8 cellular contexts compared by ENCODE assay signal in genomic region chr15:64151727-64152506, GRCh38. TPM values are rescaled to one million over a fixed set of nuclear protein-coding genes. Genes with fewer than 3 reads are reported as not detected.
DNase-seq lines count a peak whose midpoint lies in the region; ATAC-seq, FAIRE-seq and TF ChIP-seq lines count a peak whose summit lies in the region.

Gene SNX22 (plus strand): TSS chr15:64151731. CDS start chr15:64151776, 45 bp downstream.

- peak within 1 kb of the TSS; percentile 76 for H3K4me2 ChIP-seq in fibroblast of lung (ENCODE audit: extremely low read depth, insufficient read depth, low read length)

- H3K9me3 ChIP-seq in fibroblast of lung (ENCODE audit: control insufficient read depth, insufficient read depth, low read depth, low read length): no peaks in the 10 kb centered on the region
- H3K9me3 ChIP-seq in pancreas: no peaks in the 10 kb centered on the region

- H3K4me3 ChIP-seq in fibroblast of lung (replicated peaks in 1 of 4; ENCODE audit: control extremely low read depth in 1 of 4, insufficient read depth in 1 of 4, low read depth in 3 of 4, low read length in 4 of 4): peak within 1 kb of the TSS; percentile 30 to 55 (median 42)
- peak within 1 kb of the TSS; percentile 35 to 75 (median 50) for H3K4me3 ChIP-seq in pancreas

- H3K36me3 ChIP-seq in fibroblast of lung (ENCODE audit: control insufficient read depth, insufficient read depth, low read length) (peaks cover 15% of the 10 kb centered on the region), pancreas (peaks cover 0 to 19% (median 9%) of the 10 kb centered on the region in 3 donors)

- H3K9me3 Mint-ChIP-seq in activated CD4-positive, alpha-beta T cell treated with anti-CD3 and anti-CD28 coated beads for 36 hours (ENCODE audit: low read depth): no peaks in the 10 kb centered on the region
- no peaks in the 10 kb centered on the region for H3K9me3 Mint-ChIP-seq in WTC11

- intact Hi-C loops in activated CD4-positive, alpha-beta T cell treated with anti-CD3 and anti-CD28 coated beads for 36 hours (cut with DNase I, micrococcal nuclease): loop anchor here (2.0 to 5.0 kb wide), 3 partner anchors 55 to 545 kb away; partner anchors contain the start of gene HERC1 (in 1 of the 2)
- intact Hi-C loops in pancreas (cut with DNase I): no loop called here

- 2 to 3% methylated on average over 37 to 83 of the region's 83 CpGs for WGBS in pancreas, 2 donors

- CTCF ChIA-PET in activated CD4-positive, alpha-beta T cell treated with anti-CD3 and anti-CD28 coated beads for 36 hours (lab: Charles Lee): interaction anchor here (0.5 to 1.3 kb wide), 3 partner anchors 10 to 891 kb away, joined by 3 to 6 read pairs (median 3); no protein-coding TSS in a partner anchor
- CTCF ChIA-PET in WTC11 (lab: Charles Lee): interaction anchor here (0.7 to 2.7 kb wide), 13 partner anchors 8 to 542 kb away, joined by 3 to 45 read pairs (median 6); partner anchors contain the start of genes DAPK2, PPIB and TRIP4

- H3K36me3 Mint-ChIP-seq in activated CD4-positive, alpha-beta T cell treated with anti-CD3 and anti-CD28 coated beads for 36 hours (ENCODE audit: low read depth): peaks cover 11% of the 10 kb centered on the region
- peaks cover 19% of the 10 kb centered on the region for H3K36me3 Mint-ChIP-seq in WTC11

- peak within 1 kb of the TSS; percentile 36 for H2AFZ ChIP-seq in fibroblast of lung (ENCODE audit: low read length)

- TF ChIP-seq CTCF in WTC11 (IDR thresholded peaks at IDR 0.05) (no peak), fibroblast of lung (conservative IDR thresholded peaks at IDR 0.05 in 1 of 2, IDR thresholded peaks at IDR 0.05 in 1 of 2; ENCODE audit: low read depth in 1 of 2, low read length in 2 of 2) (no peak), pancreas (IDR thresholded peaks at IDR 0.05) (no peak)

- no peak within 1 kb of the TSS for H3K27ac ChIP-seq in fibroblast of lung (ENCODE audit: insufficient read depth, low read length)
- H3K27ac ChIP-seq in pancreas: peak within 1 kb of the TSS in 2 of 4 donors; percentile 23 to 30

- peaks cover 10% of the 10 kb centered on the region for H3K27me3 ChIP-seq in fibroblast of lung (ENCODE audit: control insufficient read depth, insufficient read depth, low read length)
- no peaks in the 10 kb centered on the region for H3K27me3 ChIP-seq in pancreas

- no peaks in the 10 kb centered on the region for H4K20me1 ChIP-seq in fibroblast of lung (ENCODE audit: control insufficient read depth, extremely low read depth, insufficient read depth, low read length)

- H3K27me3 Mint-ChIP-seq in activated CD4-positive, alpha-beta T cell treated with anti-CD3 and anti-CD28 coated beads for 36 hours: peaks cover 13% of the 10 kb centered on the region
- H3K27me3 Mint-ChIP-seq in WTC11 (ENCODE audit: low read depth): peaks cover 32% of the 10 kb centered on the region

- ATAC-seq in activated CD4-positive, alpha-beta T cell treated with anti-CD3 and anti-CD28 coated beads for 36 hours: no peak
- peak; percentile 18 for ATAC-seq in HG03045 (IDR thresholded peaks at IDR 0.05; ENCODE audit: unreplicated experiment)
- ATAC-seq in WTC11: peak; percentile 1
- ATAC-seq in pancreas: peak; percentile 5 to 28 (median 18)
- ATAC-seq in HG03025 (IDR thresholded peaks at IDR 0.05; ENCODE audit: low FRiP score, unreplicated experiment): no peak

- DNase-seq in activated CD4-positive, alpha-beta T cell treated with anti-CD3 and anti-CD28 coated beads for 36 hours: peak; percentile 49
- DNase-seq in activated CD4-positive, alpha-beta T cell treated with anti-CD3 and anti-CD28 coated beads for 1 hour: no peak
- DNase-seq in WTC11 (ENCODE audit: low spot score) (peak; percentile 51), fibroblast of lung (ENCODE audit: low read depth in 2 of 2) (no peak), pancreas (peak in 5 of 6 donors; percentile 41 to 87 (median 67)), dedifferentiated amniotic fluid mesenchymal stem cell (ENCODE audit: extremely low spot score) (no peak)

- H3K4me1 Mint-ChIP-seq in activated CD4-positive, alpha-beta T cell treated with anti-CD3 and anti-CD28 coated beads for 36 hours: peaks cover 16% of the 10 kb centered on the region
- peaks cover 19% of the 10 kb centered on the region for H3K4me1 Mint-ChIP-seq in WTC11

- POLR2A ChIA-PET in activated CD4-positive, alpha-beta T cell treated with anti-CD3 and anti-CD28 coated beads for 36 hours (lab: Charles Lee): interaction anchor here (1.0 kb wide), 1 partner anchor 58 kb away, joined by 3 read pairs; the partner anchor contains the start of gene CIAO2A
- POLR2A ChIA-PET in WTC11 (lab: Charles Lee): interaction anchor here (0.7 to 1.6 kb wide), 2 partner anchors 11 to 207 kb away, joined by 5 to 9 read pairs; partner anchors contain the start of gene PPIB

- H3K27ac Mint-ChIP-seq in activated CD4-positive, alpha-beta T cell treated with anti-CD3 and anti-CD28 coated beads for 36 hours: peak within 1 kb of the TSS; percentile 35
- no peak within 1 kb of the TSS for H3K27ac Mint-ChIP-seq in WTC11

- peak within 1 kb of the TSS; percentile 29 for H3K9ac ChIP-seq in fibroblast of lung (ENCODE audit: insufficient read depth, low read length)

- H3K4me3 Mint-ChIP-seq in activated CD4-positive, alpha-beta T cell treated with anti-CD3 and anti-CD28 coated beads for 36 hours: peak within 1 kb of the TSS; percentile 58
- H3K4me3 Mint-ChIP-seq in WTC11: peak within 1 kb of the TSS; percentile 75

- FAIRE-seq in pancreas (lab: Jason Lieb, UNC): no peak

- H3K79me2 ChIP-seq in fibroblast of lung (ENCODE audit: control insufficient read depth, insufficient read depth, low read length): no peaks in the 10 kb centered on the region

- H3K4me1 ChIP-seq in fibroblast of lung (ENCODE audit: control insufficient read depth, extremely low read depth, insufficient read depth, low read length) (peaks cover 4% of the 10 kb centered on the region), pancreas (peaks cover 0 to 11% (median 4%) of the 10 kb centered on the region in 3 donors)

TF ChIP-seq in WTC11, 78 proteins besides CTCF, POLR2A, EP300 and RAD21 (continues in another document):
- TF ChIP-seq ATF6 (CRISPR knock-in tag; IDR thresholded peaks at IDR 0.05) (no peak), ESRRA (CRISPR knock-in tag; IDR thresholded peaks at IDR 0.05; ENCODE audit: borderline replicate concordance) (0 out of 2 replicates have a peak, but pooled peaks have one; percentile 22), NR3C1 (CRISPR knock-in tag; conservative IDR thresholded peaks at IDR 0.05; ENCODE audit: low read depth) (no peak), ARID4B (CRISPR knock-in tag; IDR thresholded peaks at IDR 0.05; ENCODE audit: borderline replicate concordance) (no peak; the same call in 1 of the 2 replicates), ATF3 (CRISPR knock-in tag; conservative IDR thresholded peaks at IDR 0.05) (no peak)

RNA-seq across cellular contexts. Expression of gene SNX22, which starts in this region (rescaled TPM):
- total RNA-seq in activated CD4-positive, alpha-beta T cell treated with anti-CD3 and anti-CD28 coated beads for 36 hours: under 1 TPM; 0.59 to 0.79 TPM
- 5.9 to 6.1 TPM (median 5.9 TPM) in 3 replicates for total RNA-seq in WTC11 (2021)
- 0.17 and 0.26 TPM in 2 replicates for total RNA-seq in fibroblast of lung
- polyA plus RNA-seq in fibroblast of lung: 0.07 TPM in 1 of 2 replicates, not detected in the other
- polyA plus RNA-seq in fibroblast of lung (2012): 0.69 and 0.82 TPM in 2 replicates
- 0.12 TPM in 1 of 2 replicates, not detected in the other for polyA minus RNA-seq in fibroblast of lung (ENCODE audit: low replicate concordance)
- total RNA-seq in pancreas: 1 to 10 TPM in 3 of 6 donors, under 1 TPM in 3; 0.51 to 3.5 (median 1.0) TPM
- 1 to 10 TPM; 1.4 to 4.0 TPM for polyA plus RNA-seq in pancreas

Comparison
In these comparisons a context has a peak if more than half of its experiments do, and no peak if none do; other contexts are left out.
1. Peak in DNase-seq in activated CD4-positive, alpha-beta T cell treated with anti-CD3 and anti-CD28 coated beads for 36 hours; RNA of the gene not detected or under 1 TPM.
2. ATAC-seq: peak in HG03045 (single experiment), WTC11 (single experiment) and pancreas (4 of 4); none in activated CD4-positive, alpha-beta T cell treated with anti-CD3 and anti-CD28 coated beads for 36 hours (single experiment) and HG03025 (single experiment).
3. DNase-seq: peak in WTC11 (single experiment) and pancreas (5 of 6); none in activated CD4-positive, alpha-beta T cell treated with anti-CD3 and anti-CD28 coated beads for 1 hour (single experiment), fibroblast of lung (0 of 2) and dedifferentiated amniotic fluid mesenchymal stem cell (single experiment).
4. intact Hi-C loops: an anchor here in activated CD4-positive, alpha-beta T cell treated with anti-CD3 and anti-CD28 coated beads for 36 hours (2.0 to 5.0 kb wide); none called in pancreas.